8 cellular contexts compared by ENCODE assay signal in the genomic region with DNA sequence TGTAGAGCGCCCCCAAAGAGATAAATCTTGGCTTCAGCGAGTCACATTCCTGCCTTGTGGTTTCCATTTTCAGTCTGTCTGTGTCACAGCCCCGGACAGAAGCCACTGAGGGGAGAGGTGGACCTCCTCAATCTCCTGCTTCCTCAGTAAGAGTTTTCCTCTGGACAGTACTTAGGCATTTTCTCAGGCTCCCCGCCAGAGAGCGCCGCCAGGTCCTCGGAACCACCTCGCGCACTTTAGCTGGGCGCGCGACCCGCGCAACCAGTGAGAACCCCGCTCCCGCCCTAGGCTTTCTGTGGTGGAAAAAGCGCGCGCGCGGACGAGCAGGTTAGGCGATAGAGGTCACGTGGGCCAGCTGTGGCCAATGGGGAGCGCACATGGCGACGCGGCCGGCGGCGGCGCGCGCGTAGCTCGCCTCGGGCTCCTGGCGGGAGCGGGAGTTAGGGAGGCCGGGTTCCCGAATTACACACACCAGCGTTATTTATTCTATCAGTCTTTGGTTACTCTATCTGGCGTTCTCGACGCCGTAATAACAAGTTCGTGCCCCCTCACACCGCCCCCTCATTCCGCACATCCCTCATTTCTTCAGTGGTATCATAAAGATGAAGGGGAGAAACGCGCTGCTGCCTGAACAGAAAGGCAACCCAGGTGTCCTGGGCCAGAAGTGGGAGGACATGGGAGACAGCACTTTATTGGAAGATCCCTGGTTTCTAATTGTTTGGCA. TPM values are rescaled to one million over a fixed set of nuclear protein-coding genes. Genes with fewer than 3 reads are reported as not detected.
DNase-seq lines count a peak whose midpoint lies in the region; ATAC-seq and TF ChIP-seq lines count a peak whose summit lies in the region.

No MANE protein-coding gene starts in this region.

- DNase-seq in BJ (ENCODE audit: low read depth) (peak; percentile 85), NCI-H460 (ENCODE audit: extremely low read depth, low read depth) (peak; percentile 96), chondrocyte (ENCODE audit: low spot score) (peak; percentile 100), kidney glomerular epithelial cell (lab: John Stamatoyannopoulos, UW) (peak; percentile 95)
- DNase-seq in activated CD4-positive, alpha-beta T cell treated with anti-CD3 and anti-CD28 coated beads for 1 hour: peak; percentile 98
- peak; percentile 95 to 98 for DNase-seq in stimulated activated CD4-positive, alpha-beta T cell treated with anti-CD3 and anti-CD28 coated beads, Interleukin-15, amount 100 ng/mL, for 48 hours (ENCODE audit: low read depth in 2 of 2)

- peak overlapping the region; percentile 87 for H3K4me3 Mint-ChIP-seq in chondrocyte (ENCODE audit: unreplicated experiment)

- no peaks in the 10 kb centered on the region for H3K9me3 Mint-ChIP-seq in chondrocyte (ENCODE audit: low read depth)

- CTCF ChIA-PET in BJ (lab: Yijun Ruan, JAX): interaction anchor here (0.6 to 1.7 kb wide), 10 partner anchors 8 to 157 kb away, joined by 3 to 5 read pairs (median 4); no protein-coding TSS in a partner anchor

- POLR2A ChIA-PET in BJ (lab: Charles Lee): no interaction called here

- TF ChIP-seq POLR2A in GM19193 (IDR thresholded peaks at IDR 0.05; ENCODE audit: extremely low read depth, insufficient read depth, insufficient read length): peak; percentile 91

- TF ChIP-seq CTCF in BJ (IDR thresholded peaks at IDR 0.05; ENCODE audit: insufficient read depth, low read depth, low read length) (peak; percentile 83), chondrocyte (IDR thresholded peaks at IDR 0.05) (peak; percentile 87)

- no peaks in the 10 kb centered on the region for H3K27me3 ChIP-seq in BJ (ENCODE audit: control insufficient read depth, insufficient read depth, low read length)

- peak overlapping the region; percentile 47 for H3K4me3 ChIP-seq in BJ (ENCODE audit: low read depth, low read length)

- H3K36me3 ChIP-seq in BJ (ENCODE audit: control insufficient read depth, insufficient read depth, low read length): no peaks in the 10 kb centered on the region

- H3K27ac Mint-ChIP-seq in chondrocyte (ENCODE audit: unreplicated experiment): peak overlapping the region; percentile 93

- H3K27me3 Mint-ChIP-seq in chondrocyte (ENCODE audit: low read depth): no peaks in the 10 kb centered on the region

- peaks cover 14% of the 10 kb centered on the region for H3K4me1 Mint-ChIP-seq in chondrocyte (ENCODE audit: low read depth)

- ATAC-seq in HG03432 (IDR thresholded peaks at IDR 0.05; ENCODE audit: unreplicated experiment): peak; percentile 97

- no peaks in the 10 kb centered on the region for H3K36me3 Mint-ChIP-seq in chondrocyte (ENCODE audit: low read depth)

RNA-seq across cellular contexts. Expression of gene PXT1, which starts 19.4 kb away (rescaled TPM):
- 0.04 TPM in 1 of 2 replicates, not detected in the other for polyA plus RNA-seq in BJ (2011; rRNA removed)
- polyA minus RNA-seq in BJ (2011; rRNA and poly(A)+ RNA removed): not detected in 2 replicates
- total RNA-seq in NCI-H460 (2014; rRNA removed; shearing (Covaris generic)): not detected in 2 replicates
- polyA plus RNA-seq in NCI-H460 (2014; cell fraction: nucleus; rRNA removed): not detected in 2 replicates
- not detected in 3 replicates for total RNA-seq in chondrocyte

RNA-seq across cellular contexts. Expression of gene KCTD20, which starts 19.5 kb away (rescaled TPM):
- 123 and 154 TPM in 2 replicates for polyA plus RNA-seq in BJ (2011; rRNA removed)
- 104 and 111 TPM in 2 replicates for polyA minus RNA-seq in BJ (2011; rRNA and poly(A)+ RNA removed)
- total RNA-seq in NCI-H460 (2014; rRNA removed; shearing (Covaris generic)): 67.0 and 68.7 TPM in 2 replicates
- polyA plus RNA-seq in NCI-H460 (2014; cell fraction: nucleus; rRNA removed): 36.9 and 43.4 TPM in 2 replicates
- total RNA-seq in chondrocyte: 76.0 to 92.4 TPM (median 89.1 TPM) in 3 replicates

RNA-seq across cellular contexts. Expression of gene ETV7, which starts 35.8 kb away (rescaled TPM):
- 1.4 and 1.8 TPM in 2 replicates for polyA plus RNA-seq in BJ (2011; rRNA removed)
- 0.46 and 1.1 TPM in 2 replicates for polyA minus RNA-seq in BJ (2011; rRNA and poly(A)+ RNA removed)
- total RNA-seq in NCI-H460 (2014; rRNA removed; shearing (Covaris generic)): 0.52 and 0.63 TPM in 2 replicates
- polyA plus RNA-seq in NCI-H460 (2014; cell fraction: nucleus; rRNA removed): 0.16 TPM in 1 of 2 replicates, not detected in the other
- total RNA-seq in chondrocyte: not detected in 3 replicates

Comparison
In these comparisons a context has a peak if more than half of its experiments do, and no peak if none do; other contexts are left out.
1. Peak in every context shown above with its lines: DNase-seq, ATAC-seq and H3K4me3 ChIP-seq.